In the genomic region with DNA sequence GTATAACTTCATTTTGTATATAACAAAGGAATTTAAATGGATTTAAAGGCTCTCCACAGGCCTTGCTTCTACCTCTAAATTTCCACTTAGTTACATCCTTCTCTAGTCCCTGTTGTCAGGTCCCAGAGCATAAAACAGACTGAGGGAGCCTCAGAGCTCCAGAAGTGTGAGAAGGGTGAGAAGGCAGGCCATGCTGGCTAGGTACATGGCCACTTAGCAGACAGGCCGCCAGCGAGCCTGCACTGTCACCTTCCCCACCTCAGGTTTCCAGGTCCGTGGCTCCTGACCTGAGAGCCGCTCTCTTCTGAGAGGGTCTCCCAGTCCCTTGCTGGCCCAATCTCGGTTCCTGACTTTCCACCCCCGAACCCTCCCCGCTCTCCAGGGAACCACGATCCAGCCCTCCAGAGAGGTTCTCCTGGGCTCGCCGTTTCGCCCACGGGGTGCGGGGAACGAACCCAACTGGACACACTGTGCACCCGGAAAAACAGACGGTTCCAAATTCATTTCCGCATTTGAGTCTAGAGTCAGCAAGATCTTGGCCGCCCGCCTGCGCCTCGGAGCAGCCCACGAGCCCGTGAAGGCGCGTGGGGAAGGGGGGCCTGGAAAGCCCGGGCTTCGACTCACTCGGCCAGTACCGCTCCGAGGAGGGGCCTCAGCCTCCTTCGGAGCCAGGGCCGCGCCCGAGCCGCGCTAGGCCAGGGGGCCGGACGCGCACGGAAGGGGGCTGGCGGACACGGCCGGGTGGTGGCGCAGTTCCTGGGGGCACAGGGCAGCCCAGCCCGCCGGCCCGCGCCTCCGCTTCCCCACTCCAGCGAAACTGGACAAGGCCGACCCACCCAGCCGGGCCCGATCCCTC, we compare ENCODE assay signal across 11 cellular contexts. TPM values are rescaled to one million over a fixed set of nuclear protein-coding genes. Genes with fewer than 3 reads are reported as not detected.
A peak's percentile ranks its signal among the peaks of the same experiment; 100 is the strongest.
DNase-seq lines count a peak whose midpoint lies in the region; ATAC-seq and TF ChIP-seq lines count a peak whose summit lies in the region.
"Had no signal": no experiment of that assay in that cellular context is flagged by ENCODE, and none has a peak within 500 bp of the region (broad histone marks: within the 10 kb centered on the region; RNA-seq: fewer than 3 reads in every experiment).

No MANE protein-coding gene starts in this region.

- H3K36me3 Mint-ChIP-seq in activated T-cell treated with anti-CD3 and anti-CD28 coated beads, Interleukin-2, amount 50 U/mL, for 4 hours (ENCODE audit: insufficient read depth): no peaks in the 10 kb centered on the region
- H3K36me3 Mint-ChIP-seq in effector memory CD8-positive, alpha-beta T cell (ENCODE audit: insufficient read depth): peaks cover 3% of the 10 kb centered on the region

- peak overlapping the region; percentile 9 for H3K4me3 Mint-ChIP-seq in activated T-cell treated with anti-CD3 and anti-CD28 coated beads, Interleukin-2, amount 50 U/mL, for 4 hours
- no peak overlapping the region for H3K4me3 Mint-ChIP-seq in effector memory CD8-positive, alpha-beta T cell

- ATAC-seq in activated T-cell treated with anti-CD3 and anti-CD28 coated beads, Interleukin-2, amount 50 U/mL, for 4 hours: peak in 1 of 2 donors; percentile 34
- no peak for ATAC-seq in effector memory CD8-positive, alpha-beta T cell (replicated peaks)
- no peak for ATAC-seq in GM19463 (IDR thresholded peaks at IDR 0.05; ENCODE audit: unreplicated experiment)

- peaks cover 53% of the 10 kb centered on the region for H3K27me3 ChIP-seq in mucosa of stomach (ENCODE audit: control insufficient read depth, insufficient read depth, low read length)

- H3K9ac ChIP-seq in mucosa of stomach (ENCODE audit: low read length): peak overlapping the region; percentile 56

- H3K27ac Mint-ChIP-seq in effector memory CD8-positive, alpha-beta T cell: no peak overlapping the region
- H3K27ac Mint-ChIP-seq: nephron had no signal

- peaks cover 55% of the 10 kb centered on the region for H3K27me3 Mint-ChIP-seq in activated T-cell treated with anti-CD3 and anti-CD28 coated beads, Interleukin-2, amount 50 U/mL, for 4 hours (ENCODE audit: low read depth)
- peaks cover 43 to 54% of the 10 kb centered on the region in 2 donors for H3K27me3 Mint-ChIP-seq in effector memory CD8-positive, alpha-beta T cell

- H3K9me3 Mint-ChIP-seq in activated T-cell treated with anti-CD3 and anti-CD28 coated beads, Interleukin-2, amount 50 U/mL, for 4 hours: peaks cover 6% of the 10 kb centered on the region
- H3K9me3 Mint-ChIP-seq in effector memory CD8-positive, alpha-beta T cell: peaks cover 0 to 4% of the 10 kb centered on the region in 2 donors
- H3K9me3 Mint-ChIP-seq: nephron had no signal

- DNase-seq in activated T-cell treated with anti-CD3 and anti-CD28 coated beads, Interleukin-2, amount 50 U/mL, for 4 hours: no peak
- DNase-seq in activated T-cell treated with anti-CD3 and anti-CD28 coated beads for 4 hours (no peak), fibroblast of mammary gland (ENCODE audit: low read depth) (peak; percentile 30), ureter (ENCODE audit: low spot score) (peak; percentile 61), RPMI8226 (no peak)
- DNase-seq in effector memory CD8-positive, alpha-beta T cell: no peak
- DNase-seq: NCI-H187 treated with DMSO at 0.1 percent for 48 hours had no signal

- peak overlapping the region; percentile 35 for H3K4me3 ChIP-seq in fibroblast of mammary gland (ENCODE audit: control insufficient read depth, low read depth, low read length)
- peak overlapping the region; percentile 62 for H3K4me3 ChIP-seq in mucosa of stomach (ENCODE audit: low read length)

- H3K4me1 Mint-ChIP-seq in activated T-cell treated with anti-CD3 and anti-CD28 coated beads, Interleukin-2, amount 50 U/mL, for 4 hours (ENCODE audit: low read depth): peaks cover 5% of the 10 kb centered on the region
- peaks cover 6% of the 10 kb centered on the region in 2 donors for H3K4me1 Mint-ChIP-seq in effector memory CD8-positive, alpha-beta T cell (ENCODE audit: low read depth in 2 of 2)
- H3K4me1 Mint-ChIP-seq: nephron had no signal

- TF ChIP-seq CTCF in fibroblast of mammary gland (conservative IDR thresholded peaks at IDR 0.05; ENCODE audit: control insufficient read depth, insufficient read depth, low read depth, low read length): no peak

- H3K36me3 ChIP-seq in mucosa of stomach (ENCODE audit: control insufficient read depth, insufficient read depth, low read length): no peaks in the 10 kb centered on the region

- H3K4me1 ChIP-seq in mucosa of stomach (ENCODE audit: control insufficient read depth, insufficient read depth, low read length): peaks cover 14% of the 10 kb centered on the region

- no peaks in the 10 kb centered on the region for H3K9me3 ChIP-seq in mucosa of stomach (ENCODE audit: control insufficient read depth, low read length)

RNA-seq across cellular contexts. Expression of gene SOX2, which starts 16.7 kb away (rescaled TPM):
- under 1 TPM in 1 of 3 donors, not detected in 2; 0.08 TPM for total RNA-seq in activated T-cell treated with anti-CD3 and anti-CD28 coated beads, Interleukin-2, amount 50 U/mL, for 4 hours
- total RNA-seq in ureter: 0.16 TPM
- total RNA-seq: activated CD8-positive, alpha-beta memory T cell treated with anti-CD3 and anti-CD28 coated beads for 36 hours had no signal

Comparison
In these comparisons a context has a peak if more than half of its experiments do, and no peak if none do; other contexts are left out.
1. DNase-seq: peak in fibroblast of mammary gland (single experiment) and ureter (single experiment); none in activated T-cell treated with anti-CD3 and anti-CD28 coated beads, Interleukin-2, amount 50 U/mL, for 4 hours (single experiment), activated T-cell treated with anti-CD3 and anti-CD28 coated beads for 4 hours (single experiment), effector memory CD8-positive, alpha-beta T cell (0 of 3) and RPMI8226 (single experiment).